Comparison of ENCODE assay signal across 2 cellular contexts in genomic region chr10:68502846-68503245, GRCh38.
A peak's percentile ranks its signal among the peaks of the same experiment; 100 is the strongest.
TF ChIP-seq lines count a peak whose summit lies in the region.

No MANE protein-coding gene starts in this region.

TF ChIP-seq in HepG2, 621 proteins besides CTCF, POLR2A, EP300 and RAD21:
- TF ChIP-seq PCBP2 (optimal IDR thresholded peaks at IDR 0.05; ENCODE audit: low read depth, low read length, poor library complexity, severe bottlenecking) (peak; percentile 70), ZNF160 (CRISPR knock-in tag; IDR thresholded peaks at IDR 0.05) (no peak), PCBP1 (IDR thresholded peaks at IDR 0.05; ENCODE audit: borderline replicate concordance, low read depth, low read length) (0 out of 2 replicates have a peak, but pooled peaks have one; percentile 75), HNRNPK (IDR thresholded peaks at IDR 0.05; ENCODE audit: low read depth, low read length, poor library complexity, severe bottlenecking) (peak; percentile 98), MATR3 (CRISPR knock-in tag; IDR thresholded peaks at IDR 0.05) (no peak)
TF ChIP-seq in HepG2: peak in this region for 3.

TF ChIP-seq in K562, 482 proteins besides CTCF, POLR2A, EP300 and RAD21:
- TF ChIP-seq PCBP2 (IDR thresholded peaks at IDR 0.05; ENCODE audit: low read depth, low read length, poor library complexity, severe bottlenecking) (peak; percentile 99), DDX20 (tag; IDR thresholded peaks at IDR 0.05; ENCODE audit: low read depth) (no peak), RCOR1 (IDR thresholded peaks at IDR 0.05; ENCODE audit: borderline replicate concordance in 1 of 2, low read depth in 2 of 2, low read length in 2 of 2) (no peak), VEZF1 (CRISPR knock-in tag; IDR thresholded peaks at IDR 0.05) (peak; percentile 51; the same call in 1 of the 2 replicates), FOXO4 (CRISPR knock-in tag; IDR thresholded peaks at IDR 0.05) (no peak), HNRNPK (IDR thresholded peaks at IDR 0.05; ENCODE audit: low read depth, low read length, poor library complexity, severe bottlenecking) (peak; percentile 97), ILF3 (IDR thresholded peaks at IDR 0.05; ENCODE audit: borderline replicate concordance) (no peak), SUPT5H (IDR thresholded peaks at IDR 0.05) (no peak), ZNF384 (IDR thresholded peaks at IDR 0.05; ENCODE audit: low read depth, low read length) (no peak), KDM1A (IDR thresholded peaks at IDR 0.05) (0 out of 4 replicates have a peak, but pooled peaks of 1 of the 2 experiments have one; percentile 15), PCBP1 (IDR thresholded peaks at IDR 0.05; ENCODE audit: low read depth, low read length, poor library complexity, severe bottlenecking) (peak; percentile 98)
